In genomic region chr4:152385551-152385950, GRCh38 we compare ENCODE assay signal across 9 cellular contexts.
DNase-seq lines count a peak whose midpoint lies in the region; ATAC-seq and TF ChIP-seq lines count a peak whose summit lies in the region.
"Had no signal": no experiment of that assay in that cellular context is flagged by ENCODE, and none has a peak within 500 bp of the region (broad histone marks: within the 10 kb centered on the region; RNA-seq: fewer than 3 reads in every experiment).

No MANE protein-coding gene starts in this region.

- POLR2A ChIA-PET in PC-3 (lab: Charles Lee; ENCODE audit: unreplicated experiment), result no interaction called here

- BruUV-seq in PC-3 (replicated peaks; lab: Mats Ljungman, UMichigan), result no TSS peak

- H3K27me3 ChIP-seq in PC-3 (ENCODE audit: low read length) (no peaks in the 10 kb centered on the region), thoracic aorta (replicated peaks; ENCODE audit: insufficient read depth) (no peaks in the 10 kb centered on the region)

- H3K9ac ChIP-seq in PC-3 (ENCODE audit: low read length), result no peak overlapping the region

- H3K4me3 ChIP-seq in PC-3 (ENCODE audit: low read length) (no peak overlapping the region), thoracic aorta (no peak overlapping the region)

- H2AFZ ChIP-seq in PC-3 (ENCODE audit: low read length), result no peak overlapping the region

- H3K79me2 ChIP-seq in PC-3 (ENCODE audit: low read length), result no peaks in the 10 kb centered on the region

- CTCF ChIA-PET in PC-3 (lab: Charles Lee), result interaction anchor here (0.5 kb wide), 1 partner anchor 223 kb away, joined by 4 read pairs; no protein-coding TSS in a partner anchor

- H3K9me3 ChIP-seq in PC-3 (ENCODE audit: low read length) (no peaks in the 10 kb centered on the region), thoracic aorta (no peaks in the 10 kb centered on the region)

- H3K36me3 ChIP-seq in PC-3 (ENCODE audit: low read depth, low read length) (no peaks in the 10 kb centered on the region), thoracic aorta (no peaks in the 10 kb centered on the region)

- ATAC-seq in PC-3 (0 out of 2 replicates have a peak, but pooled peaks have one; percentile 33), thoracic aorta (ENCODE audit: insufficient number of reproducible peaks, low FRiP score, low read depth) (no peak), HG03196 (IDR thresholded peaks at IDR 0.05; ENCODE audit: unreplicated experiment) (no peak)

- no peaks in the 10 kb centered on the region for H4K20me1 ChIP-seq in PC-3 (ENCODE audit: low read length)

- no peak overlapping the region for H3K4me2 ChIP-seq in PC-3 (ENCODE audit: low read length)

- H3K4me1 ChIP-seq in PC-3 (ENCODE audit: insufficient read depth, low read length), result no peaks in the 10 kb centered on the region
- peaks cover 3 to 9% of the 10 kb centered on the region in 2 donors for H3K4me1 ChIP-seq in thoracic aorta (ENCODE audit: control insufficient read depth in 1 of 2, low read depth in 2 of 2)

- no peaks in the 10 kb centered on the region for H3K9me2 ChIP-seq in PC-3 (replicated peaks; ENCODE audit: low read length)

- H3K27ac ChIP-seq in PC-3 (ENCODE audit: low read length) (no peak overlapping the region), thoracic aorta (no peak overlapping the region)

- no peaks in the 10 kb centered on the region for H3F3A ChIP-seq in PC-3 (ENCODE audit: low read length, unreplicated experiment)

- peak; percentile 14 for DNase-seq in NCI-H510A treated with DMSO at 0.1 percent for 48 hours (lab: John Stamatoyannopoulos, UW)
- no peak for DNase-seq in NCI-H510A (lab: John Stamatoyannopoulos, UW)
- DNase-seq in PC-3, result peak; percentile 47
- peak; percentile 45 for DNase-seq in fibroblast of peridontal ligament (ENCODE audit: extremely low read depth)
- DNase-seq in thoracic aorta (ENCODE audit: low spot score), result no peak
- no peak for DNase-seq in NK-92 (lab: John Stamatoyannopoulos, UW; ENCODE audit: unreplicated experiment)
- DNase-seq in HuH-7.5 (ENCODE audit: low spot score), result no peak
- DNase-seq: COR-L47 had no signal

- TF ChIP-seq CTCF in PC-3 (conservative IDR thresholded peaks at IDR 0.05; ENCODE audit: low read depth, low read length) (peak; percentile 70), thoracic aorta (IDR thresholded peaks at IDR 0.05) (peak; percentile 48)

- intact Hi-C loops in PC-3 (cut with micrococcal nuclease), result loop anchor here (10.0 kb wide), 2 partner anchors 621 to 1271 kb away; partner anchors contain the start of gene GATB

Comparison
In these comparisons a context has a peak if more than half of its experiments do, and no peak if none do; other contexts are left out.
1. DNase-seq: peak in NCI-H510A treated with DMSO at 0.1 percent for 48 hours (single experiment), PC-3 (single experiment) and fibroblast of peridontal ligament (single experiment); none in NCI-H510A (single experiment), thoracic aorta (single experiment), NK-92 (single experiment) and HuH-7.5 (single experiment).